In genomic region chr1:92748138-92748537, GRCh38 we compare ENCODE assay signal across 31 cellular contexts. TPM values are rescaled to one million over a fixed set of nuclear protein-coding genes. Genes with fewer than 3 reads are reported as not detected.
DNase-seq lines count a peak whose midpoint lies in the region; ATAC-seq, FAIRE-seq and TF ChIP-seq lines count a peak whose summit lies in the region.
"Had no signal": no experiment of that assay in that cellular context is flagged by ENCODE, and none has a peak within 500 bp of the region (broad histone marks: within the 10 kb centered on the region; RNA-seq: fewer than 3 reads in every experiment).

No MANE protein-coding gene starts in this region.

- no peaks in the 10 kb centered on the region for H3K27me3 ChIP-seq in GM12878 (replicated peaks in 1 of 2; ENCODE audit: control insufficient read depth in 2 of 2, insufficient read depth in 2 of 2, low read length in 1 of 2)
- H3K27me3 ChIP-seq in WERI-Rb-1 (ENCODE audit: insufficient read depth, low read depth, severe bottlenecking) = no peaks in the 10 kb centered on the region
- H3K27me3 ChIP-seq: breast epithelium, SJCRH30, uterus had no signal

- no peak overlapping the region for H3K9ac ChIP-seq in GM12878 (ENCODE audit: control insufficient read depth, insufficient read depth, low read length)
- no peak overlapping the region for H3K9ac ChIP-seq in kidney (ENCODE audit: low read length in 2 of 2)

- H3K27ac ChIP-seq in GM12878 (ENCODE audit: control insufficient read depth, insufficient read depth) (no peak overlapping the region), WERI-Rb-1 (no peak overlapping the region), kidney (ENCODE audit: low read depth in 2 of 2, low read length in 2 of 2) (no peak overlapping the region)
- H3K27ac ChIP-seq: breast epithelium, C4-2B, SJCRH30, uterus had no signal

- no peaks in the 10 kb centered on the region for H3K9me3 ChIP-seq in GM12878 (replicated peaks; ENCODE audit: control insufficient read depth, insufficient read depth, low read length)
- H3K9me3 ChIP-seq in WERI-Rb-1 (ENCODE audit: severe bottlenecking) = no peaks in the 10 kb centered on the region
- no peaks in the 10 kb centered on the region for H3K9me3 ChIP-seq in kidney (ENCODE audit: control insufficient read depth in 1 of 2, low read length in 2 of 2)
- H3K9me3 ChIP-seq: breast epithelium, SJCRH30, uterus had no signal

- DNase-seq in AG09309 (ENCODE audit: low read depth) (no peak), ELF-1 (ENCODE audit: low read depth, low spot score) (peak; percentile 10), GM12878 (ENCODE audit: low read depth, low spot score) (no peak), iPS-NIHi11 (ENCODE audit: low spot score) (peak; percentile 7), WERI-Rb-1 (no peak), kidney (no peak), D721Med (ENCODE audit: insufficient read length, low spot score) (no peak)
- DNase-seq: ACHN; activated CD4-positive, alpha-beta T cell treated with anti-CD3 and anti-CD28 coated beads, Interleukin-2, amount 10 ng/mL, durations not matched to agents 24 days and 14 days; activated naive CD4-positive, alpha-beta T cell; activated T-cell treated with anti-CD3 and anti-CD28 coated beads, Interleukin-2, amount 50 U/mL, for 48 hours; GDM1; glutamatergic neuron; Karpas-422; MV-4-11; naive thymus-derived CD8-positive, alpha-beta T cell; NCI-H1694 treated with DMSO at 0.1 percent for 48 hours; NCI-H2171 treated with DMSO at 0.1 percent for 48 hours; NCI-H524; NK-92 treated with Interleukin-12 subunit alpha and Interleukin-12 subunit beta, amount 100 ng/mL, for 24 hours; SJCRH30; stimulated activated CD4-positive, alpha-beta T cell treated with anti-CD3 and anti-CD28 coated beads, Interleukin-2, amount 100 ng/mL, for 24 hours; T-helper 17 cell; uterus had no signal

- intact Hi-C loops in GM12878 (cut with micrococcal nuclease; ENCODE audit: unreplicated experiment) (no loop called here), kidney (cut with DNase I) (no loop called here)

- FAIRE-seq in GM12878 (lab: Jason Lieb, UNC) (no peak), kidney (lab: Jason Lieb, UNC) (no peak), D721Med (lab: Jason Lieb, UNC) (no peak)
- FAIRE-seq: endometrium, HTR-8/SVneo had no signal

- no peaks in the 10 kb centered on the region for H4K20me1 ChIP-seq in GM12878 (ENCODE audit: control insufficient read depth, insufficient read depth)

- RAD21 ChIA-PET in GM12878 (lab: Charles Lee; ENCODE audit: unreplicated experiment) = interaction anchor here (3.1 kb wide), 1 partner anchor 70 kb away, joined by 65 read pairs; no protein-coding TSS in a partner anchor

- H3K36me3 ChIP-seq in GM12878 (ENCODE audit: control insufficient read depth in 2 of 2, insufficient read depth in 2 of 2, low read length in 1 of 2) (no peaks in the 10 kb centered on the region), WERI-Rb-1 (no peaks in the 10 kb centered on the region; the same call in 1 of the 2 replicates), kidney (ENCODE audit: control insufficient read depth in 1 of 2, insufficient read depth in 2 of 2, low read length in 2 of 2) (no peaks in the 10 kb centered on the region)
- H3K36me3 ChIP-seq: breast epithelium, SJCRH30, uterus had no signal

- H3K4me1 ChIP-seq in GM12878 (ENCODE audit: control insufficient read depth, insufficient read depth, low read length) (no peaks in the 10 kb centered on the region), kidney (ENCODE audit: control insufficient read depth in 1 of 2, insufficient read depth in 1 of 2, low read depth in 1 of 2, low read length in 2 of 2) (no peaks in the 10 kb centered on the region)
- H3K4me1 ChIP-seq: breast epithelium, SJCRH30, uterus had no signal

- no peak overlapping the region for H3K4me3 ChIP-seq in AG09309 (ENCODE audit: control insufficient read depth, low read depth, low read length)
- no peak overlapping the region for H3K4me3 ChIP-seq in GM12878
- H3K4me3 ChIP-seq in WERI-Rb-1 (ENCODE audit: low read depth, low read length) = no peak overlapping the region
- no peak overlapping the region for H3K4me3 ChIP-seq in kidney (ENCODE audit: low read length in 2 of 2)
- H3K4me3 ChIP-seq: breast epithelium, SJCRH30, smooth muscle cell, uterus had no signal

- in situ Hi-C loops in GM12878 (cut with MboI) = loop anchor here (5.0 kb wide), 1 partner anchor 69 kb away; no protein-coding TSS in a partner anchor

- WGBS in GM12878 (ENCODE audit: insufficient coverage, insufficient replicate concordance, low lambda C conversion rate, missing lambda C conversion rate) = 50% methylated on average over 3 of the region's 3 CpGs

- POLR2A ChIA-PET in GM12878 (lab: Charles Lee) = interaction anchor here (0.5 kb wide), 1 partner anchor 71 kb away, joined by 8 read pairs; no protein-coding TSS in a partner anchor

- ATAC-seq in GM12878 (peak; percentile 38; the same call in 2 of the 3 replicates), HG03196 (IDR thresholded peaks at IDR 0.05; ENCODE audit: unreplicated experiment) (no peak)
- ATAC-seq: naive thymus-derived CD8-positive, alpha-beta T cell; Panc1; T-helper 17 cell had no signal

- BruUV-seq in GM12878 (replicated peaks; lab: Mats Ljungman, UMichigan) = no TSS peak

- SMC1A ChIA-PET in GM12878 (lab: Charles Lee; ENCODE audit: uncharacterized antibody, unreplicated experiment) = interaction anchor here (1.0 to 2.6 kb wide), 9 partner anchors 8 to 314 kb away, joined by 3 to 56 read pairs (median 5); no protein-coding TSS in a partner anchor

- TF ChIP-seq CTCF in AG09309 (IDR thresholded peaks at IDR 0.05; ENCODE audit: control insufficient read depth, insufficient read depth, low read depth, low read length, missing control alignments) (peak; percentile 10), GM12878 (IDR thresholded peaks at IDR 0.05 in 2 of 3, conservative IDR thresholded peaks at IDR 0.05 in 1 of 3; ENCODE audit: control insufficient read depth in 2 of 3, extremely low read depth in 1 of 3, insufficient read depth in 1 of 3, low read depth in 3 of 3, low read length in 3 of 3) (no peak), WERI-Rb-1 (IDR thresholded peaks at IDR 0.05; ENCODE audit: low read depth, low read length) (no peak), kidney (IDR thresholded peaks at IDR 0.05; ENCODE audit: borderline replicate concordance, extremely low read depth, insufficient read depth) (no peak), D721Med (IDR thresholded peaks at IDR 0.05; ENCODE audit: insufficient read depth, missing control alignments) (no peak)

- TF ChIP-seq EP300 in GM12878 (IDR thresholded peaks at IDR 0.05; ENCODE audit: borderline replicate concordance in 1 of 2, control insufficient read depth in 1 of 2, low read depth in 2 of 2, low read length in 2 of 2) = no peak

- H3K4me2 ChIP-seq in GM12878 (ENCODE audit: control insufficient read depth, insufficient read depth) = no peak overlapping the region
- H3K4me2 ChIP-seq: smooth muscle cell had no signal

- TF ChIP-seq RAD21 in GM12878 (IDR thresholded peaks at IDR 0.05; ENCODE audit: insufficient read depth, low read depth, low read length) = no peak

- TF ChIP-seq POLR2A in GM12878 (IDR thresholded peaks at IDR 0.05; ENCODE audit: low read depth, low read length) = no peak

- CTCF ChIA-PET in GM12878 (lab: Yijun Ruan, JAX) = interaction anchor here (0.7 to 6.2 kb wide), 13 partner anchors 8 to 752 kb away, joined by 3 to 178 read pairs (median 4); no protein-coding TSS in a partner anchor

- no peaks in the 10 kb centered on the region for H3K79me2 ChIP-seq in GM12878 (ENCODE audit: control insufficient read depth, insufficient read depth, low read length)

- H2AFZ ChIP-seq in GM12878 (ENCODE audit: control insufficient read depth, low read depth, low read length) = no peak overlapping the region

TF ChIP-seq in GM12878, 131 proteins besides CTCF, POLR2A, EP300 and RAD21 (continues in another document):
- TF ChIP-seq NBN (IDR thresholded peaks at IDR 0.05) (no peak), SPI1 (IDR thresholded peaks at IDR 0.05; ENCODE audit: borderline replicate concordance, insufficient read depth, low read depth, low read length) (no peak), BHLHE40 (IDR thresholded peaks at IDR 0.05; ENCODE audit: borderline replicate concordance in 1 of 2, low read depth in 2 of 2, low read length in 1 of 2) (no peak)

RNA-seq across cellular contexts. Expression of gene EVI5, which starts 36.8 kb away (rescaled TPM):
- 8.1 and 12.4 TPM in 2 replicates for total RNA-seq in GM12878 (2013; cell fraction: nucleolus; rRNA removed)
- total RNA-seq in GM12878 (2014; rRNA removed) (3.7 and 6.8 TPM in 2 replicates), GM12878 (2014; rRNA removed; fragmentation: Illumina TruSeq; extraction: Trizol) (2.3 and 3.7 TPM in 2 replicates), GM12878 (2021) (2.1 and 2.5 TPM in 2 replicates), kidney (36.5 TPM)
- 0.63 TPM for polyA plus RNA-seq in GM12878 (2011; ENCODE audit: low read depth)
- polyA plus RNA-seq in GM12878 (2011; rRNA removed) (1.4 and 2.0 TPM in 2 replicates), GM12878 (2014; fragmentation: Illumina TruSeq; extraction: Trizol) (0.78 and 1.3 TPM in 2 replicates), GM12878 (2014; fragmentation: Nextera tagmentation; extraction: Ambion mirVana) (under 1 TPM; 0.27 to 0.98 TPM), GM12878 (2014; rRNA removed) (2.4 and 5.1 TPM in 2 replicates), GM12878 (2016; fragmentation: Nextera tagmentation; extraction: Ambion mirVana) (1 to 10 TPM; 1.3 to 2.0 TPM), kidney (ENCODE audit: insufficient read depth, low read depth, low replicate concordance) (3.6 TPM)
- 0.52 and 0.62 TPM in 2 replicates for polyA plus RNA-seq in GM12878 (2011; cell fraction: cytosol; rRNA removed)
- polyA plus RNA-seq in GM12878 (2011; cell fraction: nucleus; rRNA removed) = 1.0 and 1.9 TPM in 2 replicates
- polyA plus RNA-seq in GM12878 (2012) = 0.91 and 1.0 TPM in 2 replicates
- 1.1 and 1.6 TPM in 2 replicates for polyA minus RNA-seq in GM12878 (2011; rRNA and poly(A)+ RNA removed)
- 0.94 and 1.9 TPM in 2 replicates for polyA minus RNA-seq in GM12878 (2011; cell fraction: cytosol; rRNA and poly(A)+ RNA removed)
- 4.7 and 8.9 TPM in 2 replicates for polyA minus RNA-seq in GM12878 (2011; cell fraction: nucleus; rRNA and poly(A)+ RNA removed)

Comparison
In these comparisons a context has a peak if more than half of its experiments do, and no peak if none do; other contexts are left out.
1. DNase-seq: peak in ELF-1 (single experiment) and iPS-NIHi11 (single experiment); none in AG09309 (single experiment), GM12878 (single experiment), WERI-Rb-1 (single experiment), kidney (single experiment) and D721Med (single experiment).